Comparison of ENCODE assay signal across 1 cellular context in the genomic region with DNA sequence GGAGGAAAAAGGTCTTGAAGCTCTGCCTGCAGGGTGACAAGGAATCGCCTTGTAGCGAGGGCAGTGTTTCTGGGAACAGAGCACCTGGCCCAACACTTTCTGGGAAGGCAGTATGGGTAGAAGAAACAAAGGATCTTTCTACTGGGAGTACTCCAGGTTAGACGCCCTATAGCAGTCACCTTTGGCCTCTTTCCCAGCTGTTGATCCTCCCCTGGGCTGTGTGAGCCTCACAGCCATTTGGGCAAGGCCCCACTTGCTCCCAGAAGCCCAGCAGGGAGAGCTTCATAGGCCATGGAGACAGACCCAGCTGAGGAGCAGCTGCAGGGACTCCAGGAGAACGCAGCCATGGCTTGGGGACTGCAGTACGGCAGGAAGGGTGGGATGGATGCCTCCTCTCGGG.
TF ChIP-seq lines count a peak whose summit lies in the region.

No MANE protein-coding gene starts in this region.

TF ChIP-seq in liver, 16 proteins besides CTCF, POLR2A, EP300 and RAD21 (continued from another document):
- no peak for TF ChIP-seq GABPA (IDR thresholded peaks at IDR 0.05 in 1 of 2, conservative IDR thresholded peaks at IDR 0.05 in 1 of 2)
- TF ChIP-seq MAX (IDR thresholded peaks at IDR 0.05), result no peak
- TF ChIP-seq NR2F2 (IDR thresholded peaks at IDR 0.05), result no peak
- no peak for TF ChIP-seq REST (IDR thresholded peaks at IDR 0.05)
- no peak for TF ChIP-seq EGR1 (IDR thresholded peaks at IDR 0.05; ENCODE audit: low read depth in 2 of 2)
- no peak for TF ChIP-seq ATF3 (IDR thresholded peaks at IDR 0.05)
- peak; percentile 57 to 71 for TF ChIP-seq RXRA (IDR thresholded peaks at IDR 0.05)
- no peak for TF ChIP-seq FOXA1 (IDR thresholded peaks at IDR 0.05)
- no peak for TF ChIP-seq FOXA2 (IDR thresholded peaks at IDR 0.05)
- no peak for TF ChIP-seq HNF4G (IDR thresholded peaks at IDR 0.05)
